In genomic region chr6:33711140-33712129, GRCh38 we compare ENCODE assay signal across 1 cellular context.
A peak's percentile ranks its signal among the peaks of the same experiment; 100 is the strongest.
TF ChIP-seq lines count a peak whose summit lies in the region.

TSS of gene UQCC2 (minus strand) at chr6:33711700. CDS start at chr6:33711686, 14 bp downstream.

TF ChIP-seq in K562, 482 proteins besides CTCF, POLR2A, EP300 and RAD21 (continued from another document and continues in another):
- TF ChIP-seq DEAF1 (CRISPR knock-in tag; IDR thresholded peaks at IDR 0.05) (peak; percentile 78), ETV6 (IDR thresholded peaks at IDR 0.05; ENCODE audit: borderline replicate concordance in 1 of 2, low read depth in 2 of 2, low read length in 1 of 2) (peak in 1 of 2 experiments; percentile 28; a peak in 1 of 4 replicates), ETV6 (CRISPR knock-in tag; IDR thresholded peaks at IDR 0.05; ENCODE audit: borderline replicate concordance) (peak; percentile 66; the same call in 1 of the 2 replicates), TRIM28 (IDR thresholded peaks at IDR 0.05) (no peak), PHB (CRISPR knock-in tag; IDR thresholded peaks at IDR 0.05) (0 out of 2 replicates have a peak, but pooled peaks have one; percentile 69), AFF4 (CRISPR knock-in tag; IDR thresholded peaks at IDR 0.05) (no peak), RBFOX2 (IDR thresholded peaks at IDR 0.05; ENCODE audit: low read depth, low read length) (peak; percentile 100), HCFC1 (IDR thresholded peaks at IDR 0.05; ENCODE audit: low read depth, low read length) (no peak; the same call in 1 of the 2 replicates), MED1 (CRISPR knock-in tag; IDR thresholded peaks at IDR 0.05; ENCODE audit: borderline replicate concordance) (no peak), DNMT1 (IDR thresholded peaks at IDR 0.05) (no peak), ATF1 (CRISPR knock-in tag; IDR thresholded peaks at IDR 0.05) (no peak; the same call in 1 of the 2 replicates), ATF1 (tag; IDR thresholded peaks at IDR 0.05) (peak; percentile 80), POLR2H (tag; IDR thresholded peaks at IDR 0.05; ENCODE audit: low read depth) (peak; percentile 95), ZNF239 (CRISPR knock-in tag; IDR thresholded peaks at IDR 0.05) (0 out of 2 replicates have a peak, but pooled peaks have one; percentile 4), PTTG1 (tag; IDR thresholded peaks at IDR 0.05; ENCODE audit: low read depth) (no peak), U2AF2 (optimal IDR thresholded peaks at IDR 0.05; ENCODE audit: low read depth, low read length) (no peak), PHF8 (IDR thresholded peaks at IDR 0.05; ENCODE audit: borderline replicate concordance, low read length) (peak; percentile 99), GMEB1 (CRISPR knock-in tag; IDR thresholded peaks at IDR 0.05) (no peak), ZNF280A (IDR thresholded peaks at IDR 0.05; ENCODE audit: low read depth, partially characterized antibody) (no peak), PKNOX1 (IDR thresholded peaks at IDR 0.05) (no peak), HMGXB4 (CRISPR knock-in tag; IDR thresholded peaks at IDR 0.05) (peak; percentile 71; the same call in 1 of the 2 replicates), PML (IDR thresholded peaks at IDR 0.05; ENCODE audit: low read length) (peak; percentile 94), PREB (CRISPR knock-in tag; IDR thresholded peaks at IDR 0.05) (no peak), NEUROD1 (IDR thresholded peaks at IDR 0.05; ENCODE audit: borderline replicate concordance, low read depth, low read length, partially characterized antibody) (peak; percentile 11), ETV1 (tag; conservative IDR thresholded peaks at IDR 0.05; ENCODE audit: low read depth) (no peak), DACH1 (IDR thresholded peaks at IDR 0.05; ENCODE audit: partially characterized antibody) (no peak), ZSCAN32 (CRISPR knock-in tag; IDR thresholded peaks at IDR 0.05) (no peak), HDAC3 (IDR thresholded peaks at IDR 0.05; ENCODE audit: borderline replicate concordance, partially characterized antibody) (no peak), ZNF408 (CRISPR knock-in tag; IDR thresholded peaks at IDR 0.05; ENCODE audit: low read depth) (no peak), BACH1 (tag; IDR thresholded peaks at IDR 0.05) (no peak), RERE (CRISPR knock-in tag; IDR thresholded peaks at IDR 0.05; ENCODE audit: borderline replicate concordance) (no peak), C11orf30 (IDR thresholded peaks at IDR 0.05; ENCODE audit: low read depth) (peak; percentile 48), TEAD2 (tag; IDR thresholded peaks at IDR 0.05) (no peak), NFE2 (IDR thresholded peaks at IDR 0.05; ENCODE audit: low read depth) (no peak), DLX4 (CRISPR knock-in tag; IDR thresholded peaks at IDR 0.05) (no peak), HSF4 (CRISPR knock-in tag; IDR thresholded peaks at IDR 0.05; ENCODE audit: borderline replicate concordance) (no peak), ZBTB49 (CRISPR knock-in tag; IDR thresholded peaks at IDR 0.05; ENCODE audit: borderline replicate concordance) (no peak), ARNT (IDR thresholded peaks at IDR 0.05) (0 out of 4 replicates have a peak, but pooled peaks of 1 of the 2 experiments have one; percentile 44), GTF2F1 (IDR thresholded peaks at IDR 0.05; ENCODE audit: low read depth, low read length) (0 out of 2 replicates have a peak, but pooled peaks have one; percentile 61)
